ENCODE assay signal across 17 cellular contexts in genomic region chr2:10054424-10054823, GRCh38. TPM values are rescaled to one million over a fixed set of nuclear protein-coding genes. Genes with fewer than 3 reads are reported as not detected.
A peak's percentile ranks its signal among the peaks of the same experiment; 100 is the strongest.
DNase-seq lines count a peak whose midpoint lies in the region; ATAC-seq and TF ChIP-seq lines count a peak whose summit lies in the region.
"Had no signal": no experiment of that assay in that cellular context is flagged by ENCODE, and none has a peak within 500 bp of the region (broad histone marks: within the 10 kb centered on the region; RNA-seq: fewer than 3 reads in every experiment).

No MANE protein-coding gene starts in this region.

- no peak overlapping the region for H3K4me3 ChIP-seq in body of pancreas
- H3K4me3 ChIP-seq in lower lobe of right lung = no peak overlapping the region
- H3K4me3 ChIP-seq: SJCRH30 had no signal

- ATAC-seq in Right ventricle myocardium inferior = no peak
- no peak for ATAC-seq in left cardiac atrium
- ATAC-seq in body of pancreas = no peak
- no peak for ATAC-seq in lower lobe of right lung
- no peak for ATAC-seq in natural killer cell
- ATAC-seq in left colon = no peak
- ATAC-seq: PC-3 had no signal

- intact Hi-C loops in Right ventricle myocardium inferior (cut with DNase I) (no loop called here), left cardiac atrium (cut with DNase I) (no loop called here), body of pancreas (cut with DNase I) (no loop called here), lower lobe of right lung (cut with DNase I) (no loop called here), natural killer cell (cut with micrococcal nuclease) (no loop called here), left colon (cut with DNase I, micrococcal nuclease) (loop anchor here in 1 of 2 donors (10.0 kb wide), 1 partner anchor 250 kb away; no protein-coding TSS in a partner anchor)

- H3K36me3 Mint-ChIP-seq in natural killer cell = peaks cover 4% of the 10 kb centered on the region

- H3K27ac Mint-ChIP-seq in natural killer cell = no peak overlapping the region

- no peak for TF ChIP-seq POLR2A in body of pancreas (IDR thresholded peaks at IDR 0.05)

- peaks cover 0 to 10% of the 10 kb centered on the region in 2 donors for H3K4me1 Mint-ChIP-seq in natural killer cell

- H3K9me3 ChIP-seq in body of pancreas (no peaks in the 10 kb centered on the region), lower lobe of right lung (no peaks in the 10 kb centered on the region)
- H3K9me3 ChIP-seq: SJCRH30 had no signal

- H3K36me3 ChIP-seq in body of pancreas (replicated peaks in 1 of 2; ENCODE audit: insufficient read depth in 1 of 2, low read depth in 2 of 2) = peaks cover 7 to 10% of the 10 kb centered on the region in 2 donors
- peaks cover 64% of the 10 kb centered on the region for H3K36me3 ChIP-seq in lower lobe of right lung
- H3K36me3 ChIP-seq: SJCRH30 had no signal

- WGBS in body of pancreas, 2 donors = 31 to 34% methylated on average over 7 of the region's 7 CpGs

- H3K9me3 Mint-ChIP-seq in natural killer cell = no peaks in the 10 kb centered on the region

- no peak for TF ChIP-seq CTCF in body of pancreas (IDR thresholded peaks at IDR 0.05)
- TF ChIP-seq CTCF in lower lobe of right lung (IDR thresholded peaks at IDR 0.05) = no peak
- TF ChIP-seq CTCF in natural killer cell (IDR thresholded peaks at IDR 0.05) = no peak

- peaks cover 47% of the 10 kb centered on the region for H3K4me1 ChIP-seq in body of pancreas
- peaks cover 52% of the 10 kb centered on the region for H3K4me1 ChIP-seq in lower lobe of right lung

- H3K27me3 ChIP-seq in body of pancreas (no peaks in the 10 kb centered on the region), lower lobe of right lung (ENCODE audit: low read depth) (no peaks in the 10 kb centered on the region)

- no peak overlapping the region for H3K4me3 Mint-ChIP-seq in natural killer cell

- DNase-seq in Right ventricle myocardium inferior (ENCODE audit: missing footprints) = peak; percentile 58
- DNase-seq in left cardiac atrium = no peak
- DNase-seq in body of pancreas = no peak
- peak; percentile 24 for DNase-seq in lower lobe of right lung
- no peak for DNase-seq in natural killer cell
- DNase-seq in Ammon's horn (ENCODE audit: low spot score) = no peak
- no peak for DNase-seq in DMS 273 treated with DMSO at 0.1 percent for 48 hours (lab: John Stamatoyannopoulos, UW)
- no peak for DNase-seq in left colon
- DNase-seq: 8988T, NCI-H1417 treated with DMSO at 0.1 percent for 48 hours, NCI-H2029, NCI-H2171 treated with DMSO at 0.1 percent for 48 hours, NCI-H748 treated with DMSO at 0.1 percent for 48 hours, PC-3, SJCRH30 had no signal

- no peaks in the 10 kb centered on the region for H3K27me3 Mint-ChIP-seq in natural killer cell (ENCODE audit: low read depth in 2 of 2)

- H3K27ac ChIP-seq in body of pancreas (peak overlapping the region in 3 of 4 donors; percentile 5 to 36 (median 31)), lower lobe of right lung (no peak overlapping the region)
- H3K27ac ChIP-seq: C4-2B, RWPE1, SJCRH30 had no signal

RNA-seq across cellular contexts. Expression of gene KLF11, which starts 11.1 kb away (rescaled TPM):
- total RNA-seq in Right ventricle myocardium inferior = 28.2 TPM
- 10 to 100 TPM; 21.7 to 32.0 TPM for total RNA-seq in left cardiac atrium
- 10 to 100 TPM; 25.7 to 32.6 TPM for total RNA-seq in body of pancreas
- 40.8 TPM for total RNA-seq in lower lobe of right lung
- total RNA-seq in natural killer cell = 10 to 100 TPM; 47.3 to 85.8 (median 49.3) TPM
- 10 to 100 TPM in 1 of 2 donors, 1 to 10 TPM in 1; 9.7 to 10.2 TPM for total RNA-seq in left colon

RNA-seq across cellular contexts. Expression of gene CYS1, which starts 25.8 kb away (rescaled TPM):
- total RNA-seq in Right ventricle myocardium inferior (3.2 TPM), left cardiac atrium (1 to 10 TPM; 3.5 to 4.1 TPM), body of pancreas (10 to 100 TPM; 30.4 to 36.6 TPM), lower lobe of right lung (2.6 TPM), natural killer cell (not detected), left colon (1 to 10 TPM in 1 of 2 donors, under 1 TPM in 1; 0.37 to 1.6 TPM)
- total RNA-seq: SJCRH30 had no signal

Comparison
In these comparisons a context has a peak if more than half of its experiments do, and no peak if none do; other contexts are left out.
1. DNase-seq: peak in Right ventricle myocardium inferior (single experiment) and lower lobe of right lung (single experiment); none in left cardiac atrium (single experiment), body of pancreas (0 of 4), natural killer cell (single experiment), Ammon's horn (single experiment), DMS 273 treated with DMSO at 0.1 percent for 48 hours (single experiment) and left colon (0 of 2).